ENCODE assay signal across 13 cellular contexts in genomic region chr15:26087881-26088280, GRCh38.
"Had no signal": no experiment of that assay in that cellular context is flagged by ENCODE, and none has a peak within 500 bp of the region (broad histone marks: within the 10 kb centered on the region; RNA-seq: fewer than 3 reads in every experiment).

No MANE protein-coding gene starts in this region.

- H3K36me3 ChIP-seq: left ventricle myocardium inferior, ovary had no signal

- H3K4me3 Mint-ChIP-seq: activated naive CD8-positive, alpha-beta T cell had no signal

- H3K9me3 ChIP-seq: left ventricle myocardium inferior, ovary had no signal

- DNase-seq: activated CD4-positive, alpha-beta T cell treated with anti-CD3 and anti-CD28 coated beads, Interleukin-2, amount 50 U/mL, for 1 hour; activated CD4-positive, CD25-positive, alpha-beta regulatory T cell; activated effector memory CD4-positive, alpha-beta T cell treated with Interleukin-2 at 50 U/mL for 16 hours; activated T-cell treated with anti-CD3 and anti-CD28 coated beads, Interleukin-2, amount 50 U/mL, for 1 hour; anterior cingulate cortex; effector CD8-positive, alpha-beta T cell; islet precursor cell; left ventricle myocardium inferior; mesendoderm; ovary had no signal

- H3K27ac ChIP-seq: coronary artery, left ventricle myocardium inferior, ovary had no signal

- H3K4me3 ChIP-seq: coronary artery, left ventricle myocardium inferior, ovary, skin epidermis had no signal

- H3K4me1 ChIP-seq: left ventricle myocardium inferior had no signal

- H3K27ac Mint-ChIP-seq: activated naive CD8-positive, alpha-beta T cell had no signal

- H3K27me3 ChIP-seq: ovary had no signal
